ENCODE assay signal across 16 cellular contexts in the genomic region with DNA sequence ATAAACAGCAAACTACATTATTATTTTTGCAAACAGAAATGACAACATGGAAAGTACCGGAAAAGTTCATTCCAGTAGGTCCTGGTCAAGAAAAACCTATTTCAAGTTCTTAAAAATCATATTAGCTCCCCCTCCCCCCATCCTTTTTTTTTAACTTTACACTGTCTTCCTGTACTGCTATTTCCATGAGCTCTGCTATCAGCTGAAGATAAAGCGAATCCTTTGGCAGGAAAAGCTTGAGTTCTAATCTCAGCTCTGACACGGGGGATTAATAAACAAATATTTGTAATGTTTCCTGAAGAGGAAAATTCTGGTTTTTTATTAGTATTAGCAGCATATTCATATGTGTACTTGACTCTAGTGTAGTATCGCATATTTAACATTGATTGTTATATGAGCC.
DNase-seq lines count a peak whose midpoint lies in the region; ATAC-seq lines count a peak whose summit lies in the region.
"Had no signal": no experiment of that assay in that cellular context is flagged by ENCODE, and none has a peak within 500 bp of the region (broad histone marks: within the 10 kb centered on the region; RNA-seq: fewer than 3 reads in every experiment).

No MANE protein-coding gene starts in this region.

- H3K27ac ChIP-seq in BLaER1 = no peak overlapping the region
- peak overlapping the region in 6 of 11 experiments; percentile 50 to 63 (median 58); a peak in 11 of 22 replicates for H3K27ac ChIP-seq in BLaER1 treated with 17β-estradiol and CSF1 and Interleukin-3, amounts not matched to agents 10 nM and 100 nM

- peaks cover 9% of the 10 kb centered on the region; the same call in 1 of the 2 replicates for H3K4me1 ChIP-seq in BLaER1
- H3K4me1 ChIP-seq in BLaER1 treated with 17β-estradiol and CSF1 and Interleukin-3, amounts not matched to agents 10 nM and 100 nM = peaks cover 0 to 14% (median 8%) of the 10 kb centered on the region in 10 experiments; a peak in 10 of 20 replicates

- H3K9ac ChIP-seq in BLaER1 = no peak overlapping the region
- no peak overlapping the region for H3K9ac ChIP-seq in BLaER1 treated with 17β-estradiol and CSF1 and Interleukin-3, amounts not matched to agents 10 nM and 100 nM

- peak overlapping the region; percentile 7; the same call in 1 of the 2 replicates for H3K4me2 ChIP-seq in BLaER1
- 0 out of 22 replicates have a peak overlapping the region, but pooled peaks of 2 of the 11 experiments have one; percentile 4 to 11 for H3K4me2 ChIP-seq in BLaER1 treated with 17β-estradiol and CSF1 and Interleukin-3, amounts not matched to agents 10 nM and 100 nM
- H3K4me2 ChIP-seq: GM23338 had no signal

- no peak overlapping the region for H3K4me3 ChIP-seq in BLaER1
- H3K4me3 ChIP-seq in BLaER1 treated with 17β-estradiol and CSF1 and Interleukin-3, amounts not matched to agents 10 nM and 100 nM = no peak overlapping the region
- H3K4me3 ChIP-seq: GM23338 had no signal

- peak; percentile 36 for DNase-seq in amniotic epithelial cell (ENCODE audit: low read depth)
- no peak for DNase-seq in left lobe of liver (ENCODE audit: low spot score)
- no peak for DNase-seq in globus pallidus (ENCODE audit: low spot score)
- DNase-seq in NCI-H2227 (lab: John Stamatoyannopoulos, UW; ENCODE audit: unreplicated experiment) = no peak
- DNase-seq: CD4-positive, alpha-beta T cell; CD8-positive, alpha-beta memory T cell; DMS53; DMS79 treated with DMSO at 0.1 percent for 48 hours; GF-D8; H9 had no signal

- ATAC-seq in left lobe of liver (peak; percentile 24), HG02759 (IDR thresholded peaks at IDR 0.05; ENCODE audit: unreplicated experiment) (no peak), GM21390 (IDR thresholded peaks at IDR 0.05; ENCODE audit: unreplicated experiment) (no peak)
- ATAC-seq: GM23338, HCT116 had no signal

- no peaks in the 10 kb centered on the region for H3K36me3 ChIP-seq in BLaER1
- no peaks in the 10 kb centered on the region for H3K36me3 ChIP-seq in BLaER1 treated with 17β-estradiol and CSF1 and Interleukin-3, amounts not matched to agents 10 nM and 100 nM

- H4K20me1 ChIP-seq in BLaER1 = no peaks in the 10 kb centered on the region
- H4K20me1 ChIP-seq in BLaER1 treated with 17β-estradiol and CSF1 and Interleukin-3, amounts not matched to agents 10 nM and 100 nM = no peaks in the 10 kb centered on the region

- H3K9me3 ChIP-seq in BLaER1 = no peaks in the 10 kb centered on the region
- no peaks in the 10 kb centered on the region for H3K9me3 ChIP-seq in BLaER1 treated with 17β-estradiol and CSF1 and Interleukin-3, amounts not matched to agents 10 nM and 100 nM (replicated peaks in 1 of 11)

- H3K27me3 ChIP-seq in BLaER1 = no peaks in the 10 kb centered on the region
- no peaks in the 10 kb centered on the region for H3K27me3 ChIP-seq in BLaER1 treated with 17β-estradiol and CSF1 and Interleukin-3, amounts not matched to agents 10 nM and 100 nM
